ENCODE assay signal across 15 cellular contexts in the genomic region with DNA sequence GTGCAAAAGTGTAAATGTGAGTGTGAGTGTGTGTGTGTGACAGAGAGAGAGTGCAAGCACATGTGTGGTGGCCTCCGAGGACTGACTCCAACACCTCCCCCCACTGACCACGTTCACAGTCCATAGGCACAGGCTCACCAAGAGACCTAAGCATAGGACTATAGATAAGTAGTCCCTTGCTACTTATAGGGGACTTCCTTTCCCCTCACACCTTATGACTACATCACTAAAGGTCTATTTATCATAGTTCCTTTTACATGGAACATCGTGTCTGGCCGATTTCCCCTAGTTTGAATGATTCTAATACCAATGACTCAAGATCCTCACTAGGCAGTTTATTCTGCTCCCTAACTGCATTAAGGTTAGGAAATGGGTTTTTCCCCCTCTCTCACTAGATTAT. TPM values are rescaled to one million over a fixed set of nuclear protein-coding genes. Genes with fewer than 3 reads are reported as not detected.
A peak's percentile ranks its signal among the peaks of the same experiment; 100 is the strongest.
DNase-seq lines count a peak whose midpoint lies in the region; ATAC-seq and TF ChIP-seq lines count a peak whose summit lies in the region.
"Had no signal": no experiment of that assay in that cellular context is flagged by ENCODE, and none has a peak within 500 bp of the region (broad histone marks: within the 10 kb centered on the region; RNA-seq: fewer than 3 reads in every experiment).

No MANE protein-coding gene starts in this region.

- H3K4me1 Mint-ChIP-seq in activated CD8-positive, alpha-beta T cell treated with anti-CD3 and anti-CD28 coated beads for 36 hours (ENCODE audit: low read depth), result no peaks in the 10 kb centered on the region
- H3K4me1 Mint-ChIP-seq in activated CD8-positive, alpha-beta T cell treated with anti-CD3 and anti-CD28 coated beads, Interleukin-2, amount 10 ng/mL, durations not matched to agents 7 days and 5 days (ENCODE audit: low read depth), result no peaks in the 10 kb centered on the region
- no peaks in the 10 kb centered on the region for H3K4me1 Mint-ChIP-seq in stimulated activated effector memory CD8-positive, alpha-beta T cell treated with anti-CD3 and anti-CD28 coated beads, Interleukin-12 subunit alpha, Interleukin-12 subunit beta, amount 100 ng/mL, for 72 hours
- H3K4me1 Mint-ChIP-seq in GM23338, result peaks cover 16% of the 10 kb centered on the region; the same call in 2 of the 3 replicates
- H3K4me1 Mint-ChIP-seq: CD4-positive, CD25-positive, alpha-beta regulatory T cell had no signal

- H3K36me3 Mint-ChIP-seq in activated CD8-positive, alpha-beta T cell treated with anti-CD3 and anti-CD28 coated beads for 36 hours (ENCODE audit: low read depth), result no peaks in the 10 kb centered on the region
- H3K36me3 Mint-ChIP-seq in activated CD8-positive, alpha-beta T cell treated with anti-CD3 and anti-CD28 coated beads, Interleukin-2, amount 10 ng/mL, durations not matched to agents 7 days and 5 days (ENCODE audit: low read depth), result no peaks in the 10 kb centered on the region
- H3K36me3 Mint-ChIP-seq in stimulated activated effector memory CD8-positive, alpha-beta T cell treated with anti-CD3 and anti-CD28 coated beads, Interleukin-12 subunit alpha, Interleukin-12 subunit beta, amount 100 ng/mL, for 72 hours, result no peaks in the 10 kb centered on the region
- H3K36me3 Mint-ChIP-seq in GM23338 (ENCODE audit: low read depth), result no peaks in the 10 kb centered on the region
- H3K36me3 Mint-ChIP-seq: CD4-positive, CD25-positive, alpha-beta regulatory T cell had no signal

- intact Hi-C loops in activated CD8-positive, alpha-beta T cell treated with anti-CD3 and anti-CD28 coated beads for 36 hours (cut with micrococcal nuclease), result no loop called here

- H3K27me3 ChIP-seq in DOHH2 (ENCODE audit: control insufficient read depth, low read length), result no peaks in the 10 kb centered on the region
- H3K27me3 ChIP-seq in Karpas-422 (ENCODE audit: low read length), result no peaks in the 10 kb centered on the region
- no peaks in the 10 kb centered on the region for H3K27me3 ChIP-seq in GM23338 (ENCODE audit: insufficient read depth)

- no peak overlapping the region for H3K27ac Mint-ChIP-seq in activated CD8-positive, alpha-beta T cell treated with anti-CD3 and anti-CD28 coated beads for 36 hours
- H3K27ac Mint-ChIP-seq in activated CD8-positive, alpha-beta T cell treated with anti-CD3 and anti-CD28 coated beads, Interleukin-2, amount 10 ng/mL, durations not matched to agents 7 days and 5 days, result no peak overlapping the region
- no peak overlapping the region for H3K27ac Mint-ChIP-seq in stimulated activated effector memory CD8-positive, alpha-beta T cell treated with anti-CD3 and anti-CD28 coated beads, Interleukin-12 subunit alpha, Interleukin-12 subunit beta, amount 100 ng/mL, for 72 hours
- no peak overlapping the region for H3K27ac Mint-ChIP-seq in GM23338
- H3K27ac Mint-ChIP-seq: CD4-positive, CD25-positive, alpha-beta regulatory T cell had no signal

- DNase-seq in activated CD8-positive, alpha-beta T cell treated with anti-CD3 and anti-CD28 coated beads for 36 hours, result no peak
- no peak for DNase-seq in activated CD8-positive, alpha-beta T cell treated with anti-CD3 and anti-CD28 coated beads, Interleukin-2, amount 10 ng/mL, durations not matched to agents 7 days and 5 days
- DNase-seq in Karpas-422, result no peak
- DNase-seq in stimulated activated effector memory CD8-positive, alpha-beta T cell treated with anti-CD3 and anti-CD28 coated beads, Interleukin-12 subunit alpha, Interleukin-12 subunit beta, amount 100 ng/mL, for 72 hours (ENCODE audit: low spot score in 2 of 2), result no peak
- DNase-seq in GM23338 (ENCODE audit: low spot score), result no peak
- no peak for DNase-seq in stimulated activated CD4-positive, alpha-beta T cell treated with anti-CD3 and anti-CD28 coated beads, Interleukin-15, amount 100 ng/mL, for 24 hours
- DNase-seq: 8988T; AML-193; CD4-positive, CD25-positive, alpha-beta regulatory T cell; DMS53 had no signal

- H3K79me2 ChIP-seq in DOHH2 (ENCODE audit: control insufficient read depth, low read length) (no peaks in the 10 kb centered on the region), Karpas-422 (ENCODE audit: low read length) (no peaks in the 10 kb centered on the region), GM23338 (replicated peaks; ENCODE audit: insufficient read depth) (no peaks in the 10 kb centered on the region)

- H4K20me1 ChIP-seq in DOHH2 (ENCODE audit: control insufficient read depth, insufficient read depth, low read depth, low read length) (no peaks in the 10 kb centered on the region), Karpas-422 (ENCODE audit: insufficient read depth, low read depth, low read length) (no peaks in the 10 kb centered on the region), GM23338 (replicated peaks; ENCODE audit: insufficient read depth) (no peaks in the 10 kb centered on the region)
- H4K20me1 ChIP-seq: BLaER1 had no signal

- no peak for TF ChIP-seq CTCF in activated CD8-positive, alpha-beta T cell treated with anti-CD3 and anti-CD28 coated beads for 36 hours (IDR thresholded peaks at IDR 0.05)
- TF ChIP-seq CTCF in DOHH2 (IDR thresholded peaks at IDR 0.05; ENCODE audit: low read depth, low read length, poor library complexity, severe bottlenecking), result no peak
- TF ChIP-seq CTCF in GM23338 (conservative IDR thresholded peaks at IDR 0.05; ENCODE audit: low read depth in 2 of 2), result no peak

- H3F3A ChIP-seq in DOHH2 (ENCODE audit: control insufficient read depth, insufficient read depth), result no peaks in the 10 kb centered on the region
- no peaks in the 10 kb centered on the region for H3F3A ChIP-seq in GM23338 (replicated peaks; ENCODE audit: low read depth)

- peak; percentile 64 for ATAC-seq in activated CD8-positive, alpha-beta T cell treated with anti-CD3 and anti-CD28 coated beads for 36 hours
- ATAC-seq in activated CD8-positive, alpha-beta T cell treated with anti-CD3 and anti-CD28 coated beads, Interleukin-2, amount 10 ng/mL, durations not matched to agents 7 days and 5 days, result no peak
- peak; percentile 50 for ATAC-seq in stimulated activated effector memory CD8-positive, alpha-beta T cell treated with anti-CD3 and anti-CD28 coated beads, Interleukin-12 subunit alpha, Interleukin-12 subunit beta, amount 100 ng/mL, for 72 hours
- ATAC-seq in GM23338, result no peak
- no peak for ATAC-seq in HG02970 (IDR thresholded peaks at IDR 0.05; ENCODE audit: low FRiP score, unreplicated experiment)
- ATAC-seq: HCT116 had no signal

- H2AFZ ChIP-seq in Karpas-422 (ENCODE audit: low read length) (no peak overlapping the region), GM23338 (no peak overlapping the region)

- POLR2A ChIA-PET in activated CD8-positive, alpha-beta T cell treated with anti-CD3 and anti-CD28 coated beads for 36 hours (lab: Charles Lee), result interaction anchor here (1.1 kb wide), 1 partner anchor 13 kb away, joined by 3 read pairs; no protein-coding TSS in a partner anchor
- POLR2A ChIA-PET in activated CD8-positive, alpha-beta T cell treated with anti-CD3 and anti-CD28 coated beads, Interleukin-2, amount 10 ng/mL, durations not matched to agents 7 days and 5 days (lab: Charles Lee), result interaction anchor here (0.7 kb wide), 1 partner anchor 562 kb away, joined by 3 read pairs; no protein-coding TSS in a partner anchor

- no peaks in the 10 kb centered on the region for H3K9me3 Mint-ChIP-seq in activated CD8-positive, alpha-beta T cell treated with anti-CD3 and anti-CD28 coated beads for 36 hours
- no peaks in the 10 kb centered on the region for H3K9me3 Mint-ChIP-seq in activated CD8-positive, alpha-beta T cell treated with anti-CD3 and anti-CD28 coated beads, Interleukin-2, amount 10 ng/mL, durations not matched to agents 7 days and 5 days (ENCODE audit: insufficient read depth)
- no peaks in the 10 kb centered on the region for H3K9me3 Mint-ChIP-seq in stimulated activated effector memory CD8-positive, alpha-beta T cell treated with anti-CD3 and anti-CD28 coated beads, Interleukin-12 subunit alpha, Interleukin-12 subunit beta, amount 100 ng/mL, for 72 hours
- H3K9me3 Mint-ChIP-seq in GM23338, result no peaks in the 10 kb centered on the region
- H3K9me3 Mint-ChIP-seq: CD4-positive, CD25-positive, alpha-beta regulatory T cell had no signal

- no peak overlapping the region for H3K9ac ChIP-seq in Karpas-422 (ENCODE audit: low read length)
- H3K9ac ChIP-seq: BLaER1 had no signal

- H3K4me3 ChIP-seq in DOHH2 (ENCODE audit: low read length) (no peak overlapping the region), Karpas-422 (ENCODE audit: low read length) (no peak overlapping the region), GM23338 (no peak overlapping the region)
- H3K4me3 ChIP-seq: BLaER1 had no signal

- no peaks in the 10 kb centered on the region for H3K27me3 Mint-ChIP-seq in activated CD8-positive, alpha-beta T cell treated with anti-CD3 and anti-CD28 coated beads for 36 hours
- H3K27me3 Mint-ChIP-seq in activated CD8-positive, alpha-beta T cell treated with anti-CD3 and anti-CD28 coated beads, Interleukin-2, amount 10 ng/mL, durations not matched to agents 7 days and 5 days (ENCODE audit: low read depth), result no peaks in the 10 kb centered on the region
- H3K27me3 Mint-ChIP-seq in GM23338 (ENCODE audit: insufficient read depth, low read depth, poor library complexity), result peaks cover 2% of the 10 kb centered on the region
- H3K27me3 Mint-ChIP-seq: CD4-positive, CD25-positive, alpha-beta regulatory T cell had no signal

- CTCF ChIA-PET in activated CD8-positive, alpha-beta T cell treated with anti-CD3 and anti-CD28 coated beads for 36 hours (lab: Charles Lee), result no interaction called here
- CTCF ChIA-PET in activated CD8-positive, alpha-beta T cell treated with anti-CD3 and anti-CD28 coated beads, Interleukin-2, amount 10 ng/mL, durations not matched to agents 7 days and 5 days (lab: Charles Lee), result no interaction called here

- H3K4me1 ChIP-seq in DOHH2 (ENCODE audit: control insufficient read depth, low read length) (peaks cover 79% of the 10 kb centered on the region), Karpas-422 (ENCODE audit: low read length) (peaks cover 84% of the 10 kb centered on the region), GM23338 (ENCODE audit: insufficient read depth) (no peaks in the 10 kb centered on the region; the same call in 1 of the 2 replicates)
- H3K4me1 ChIP-seq: BLaER1 had no signal

- H3K9me2 ChIP-seq in DOHH2 (replicated peaks; ENCODE audit: control insufficient read depth, low read length), result no peaks in the 10 kb centered on the region
- H3K9me2 ChIP-seq in Karpas-422 (replicated peaks; ENCODE audit: insufficient read depth, low read length), result no peaks in the 10 kb centered on the region
- H3K9me2 ChIP-seq in GM23338 (ENCODE audit: insufficient read depth), result no peaks in the 10 kb centered on the region

- H3K9me3 ChIP-seq in DOHH2 (ENCODE audit: control insufficient read depth, insufficient read depth, low read length), result no peaks in the 10 kb centered on the region
- H3K9me3 ChIP-seq in Karpas-422 (ENCODE audit: low read length), result no peaks in the 10 kb centered on the region
- H3K9me3 ChIP-seq: BLaER1 had no signal

- H3K4me3 Mint-ChIP-seq in activated CD8-positive, alpha-beta T cell treated with anti-CD3 and anti-CD28 coated beads for 36 hours, result no peak overlapping the region
- H3K4me3 Mint-ChIP-seq in activated CD8-positive, alpha-beta T cell treated with anti-CD3 and anti-CD28 coated beads, Interleukin-2, amount 10 ng/mL, durations not matched to agents 7 days and 5 days, result no peak overlapping the region
- no peak overlapping the region for H3K4me3 Mint-ChIP-seq in stimulated activated effector memory CD8-positive, alpha-beta T cell treated with anti-CD3 and anti-CD28 coated beads, Interleukin-12 subunit alpha, Interleukin-12 subunit beta, amount 100 ng/mL, for 72 hours
- no peak overlapping the region for H3K4me3 Mint-ChIP-seq in GM23338
- H3K4me3 Mint-ChIP-seq: CD4-positive, CD25-positive, alpha-beta regulatory T cell had no signal

- H3K4me2 ChIP-seq in DOHH2 (ENCODE audit: low read length), result peak overlapping the region; percentile 26; the same call in 1 of the 2 replicates
- H3K4me2 ChIP-seq in Karpas-422 (ENCODE audit: low read depth, low read length, poor library complexity, severe bottlenecking), result no peak overlapping the region
- H3K4me2 ChIP-seq in GM23338, result no peak overlapping the region
- H3K4me2 ChIP-seq: BLaER1 had no signal

- H3K27ac ChIP-seq in DOHH2 (ENCODE audit: low read depth, low read length), result peak overlapping the region; percentile 74; the same call in 1 of the 2 replicates
- H3K27ac ChIP-seq in Karpas-422 (ENCODE audit: low read length), result peak overlapping the region; percentile 89
- no peak overlapping the region for H3K27ac ChIP-seq in GM23338 (ENCODE audit: low read depth)
- H3K27ac ChIP-seq: BLaER1, HL-60 had no signal

- H3K36me3 ChIP-seq in DOHH2 (ENCODE audit: control insufficient read depth, low read length) (no peaks in the 10 kb centered on the region; the same call in 1 of the 2 replicates), Karpas-422 (ENCODE audit: insufficient read depth, low read length) (no peaks in the 10 kb centered on the region), GM23338 (ENCODE audit: insufficient read depth) (no peaks in the 10 kb centered on the region)
- H3K36me3 ChIP-seq: BLaER1 had no signal

RNA-seq across cellular contexts. Expression of a gene that starts 17.8 kb away (rescaled TPM):
- total RNA-seq in activated CD8-positive, alpha-beta T cell treated with anti-CD3 and anti-CD28 coated beads for 36 hours, result not detected
- under 1 TPM in 1 of 2 experiments, not detected in 1; 0.05 TPM for total RNA-seq in activated CD8-positive, alpha-beta T cell treated with anti-CD3 and anti-CD28 coated beads, Interleukin-2, amount 10 ng/mL, durations not matched to agents 7 days and 5 days
- 3.9 and 6.4 TPM in 2 replicates for total RNA-seq in Karpas-422 (2014; rRNA removed; shearing (Covaris generic); ENCODE audit: low replicate concordance)
- 1.4 and 1.8 TPM in 2 replicates for total RNA-seq in GM23338 (2014; rRNA removed; shearing (Covaris generic))
- 0.11 and 0.16 TPM in 2 replicates for polyA plus RNA-seq in GM23338 (2016; fragmentation: Nextera tagmentation; extraction: Ambion mirVana)
- total RNA-seq: CD4-positive, CD25-positive, alpha-beta regulatory T cell had no signal
- polyA plus RNA-seq: CD4-positive, CD25-positive, alpha-beta regulatory T cell had no signal

Comparison
In these comparisons a context has a peak if more than half of its experiments do, and no peak if none do; other contexts are left out.
1. ATAC-seq: peak in activated CD8-positive, alpha-beta T cell treated with anti-CD3 and anti-CD28 coated beads for 36 hours (single experiment) and stimulated activated effector memory CD8-positive, alpha-beta T cell treated with anti-CD3 and anti-CD28 coated beads, Interleukin-12 subunit alpha, Interleukin-12 subunit beta, amount 100 ng/mL, for 72 hours (single experiment); none in activated CD8-positive, alpha-beta T cell treated with anti-CD3 and anti-CD28 coated beads, Interleukin-2, amount 10 ng/mL, durations not matched to agents 7 days and 5 days (single experiment), GM23338 (single experiment) and HG02970 (single experiment).